In the genomic region with DNA sequence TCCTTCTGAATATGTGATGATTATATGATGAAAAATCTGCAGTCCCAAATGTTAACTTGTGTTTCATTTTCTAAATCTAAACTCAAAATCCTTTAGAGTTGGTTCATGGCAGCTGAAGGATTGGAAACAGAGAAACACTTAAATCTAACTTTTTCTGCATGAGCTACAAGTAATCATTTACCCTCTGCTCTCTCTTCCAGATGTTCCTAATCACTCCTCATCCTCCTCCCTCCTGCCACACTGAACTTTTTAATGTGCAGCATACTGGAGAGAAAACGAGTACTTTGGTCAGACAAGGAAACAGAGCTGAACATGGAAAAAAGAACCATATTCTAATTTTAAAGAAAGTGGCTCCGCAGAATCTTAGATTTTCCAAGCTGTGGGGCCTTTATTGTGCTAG, we compare ENCODE assay signal across 31 cellular contexts.
"Had no signal": no experiment of that assay in that cellular context is flagged by ENCODE, and none has a peak within 500 bp of the region (broad histone marks: within the 10 kb centered on the region; RNA-seq: fewer than 3 reads in every experiment).

No MANE protein-coding gene starts in this region.

- H3K9me3 ChIP-seq: ascending aorta, lower lobe of right lung, right lobe of liver, testis, uterus had no signal

- H3K27me3 ChIP-seq: ascending aorta, cardiac muscle cell, foreskin keratinocyte, heart left ventricle, right lobe of liver, testis, uterus had no signal

- FAIRE-seq: kidney had no signal

- H3K4me1 Mint-ChIP-seq: activated naive CD8-positive, alpha-beta T cell treated with anti-CD3 and anti-CD28 coated beads for 36 hours; brain; immature natural killer cell; natural killer cell; T-cell had no signal

- H3K4me1 ChIP-seq: heart left ventricle, lower lobe of right lung, right lobe of liver, testis, uterus had no signal

- H3K4me3 ChIP-seq: ascending aorta, cardiac muscle cell, heart left ventricle, lower lobe of right lung, right lobe of liver, testis, uterus had no signal

- H3K27ac Mint-ChIP-seq: activated naive CD4-positive, alpha-beta T cell treated with anti-CD3 and anti-CD28 coated beads for 36 hours; activated naive CD8-positive, alpha-beta T cell treated with anti-CD3 and anti-CD28 coated beads for 36 hours; activated T-helper 1 cell treated with anti-CD3 and anti-CD28 coated beads, Interleukin-12 subunit alpha, Interleukin-12 subunit beta, Interleukin-2, Interleukin-4 antibody, amounts not matched to agents 30 ng/mL and 10 ng/mL and 1 ng/mL, durations not matched to agents 14 hours and 24 hours and 36 hours; effector memory CD8-positive, alpha-beta T cell; immature natural killer cell; natural killer cell; T-cell; T-helper 2 cell treated with Interferon-gamma antibody and Interleukin-4, amounts not matched to agents 5 μg/mL and 100 μg/mL, for 36 hours had no signal

- H3K36me3 ChIP-seq: ascending aorta, cardiac muscle cell, heart left ventricle, lower lobe of right lung, right lobe of liver, uterus had no signal

- H3K27me3 Mint-ChIP-seq: activated naive CD8-positive, alpha-beta T cell treated with anti-CD3 and anti-CD28 coated beads for 36 hours; brain; effector memory CD8-positive, alpha-beta T cell; T-cell had no signal

- ATAC-seq: effector memory CD8-positive, alpha-beta T cell; esophagus mucosa; foreskin keratinocyte; left colon; lower lobe of right lung; natural killer cell; right lobe of liver; stimulated activated naive CD8-positive, alpha-beta T cell treated with anti-CD3 and anti-CD28 coated beads, Interleukin-15, Interleukin-2, amounts not matched to agents 100 U/mL and 50 U/mL, for 24 hours; T-cell had no signal

- DNase-seq: activated CD4-positive, alpha-beta T cell treated with anti-CD3 and anti-CD28 coated beads for 48 hours; activated CD4-positive, alpha-beta T cell treated with anti-CD3 and anti-CD28 coated beads, Interleukin-2, amount 50 U/mL, for 48 hours; activated CD4-positive, CD25-positive, alpha-beta regulatory T cell; activated CD8-positive, alpha-beta memory T cell treated with anti-CD3 and anti-CD28 coated beads for 24 hours; activated effector memory CD4-positive, alpha-beta T cell treated with anti-CD3 and anti-CD28 coated beads, Interleukin-2, amount 50 U/mL, for 16 hours; activated naive CD4-positive, alpha-beta T cell treated with anti-CD3 and anti-CD28 coated beads for 36 hours; activated naive CD8-positive, alpha-beta T cell treated with anti-CD3 and anti-CD28 coated beads for 36 hours; cortex of kidney; effector memory CD8-positive, alpha-beta T cell; foreskin keratinocyte; heart left ventricle; hypothalamus; immature natural killer cell; kidney; left colon; lower lobe of right lung; mesendoderm; natural killer cell; right lobe of liver; stimulated activated CD4-positive, alpha-beta T cell treated with anti-CD3 and anti-CD28 coated beads, Interleukin-2, amount 100 ng/mL, for 48 hours; stimulated activated naive CD8-positive, alpha-beta T cell treated with anti-CD3 and anti-CD28 coated beads, Interleukin-15, Interleukin-2, amounts not matched to agents 100 U/mL and 50 U/mL, for 24 hours; T-cell; testis; trophoblast cell; uterus had no signal

- H3K36me3 Mint-ChIP-seq: activated naive CD8-positive, alpha-beta T cell treated with anti-CD3 and anti-CD28 coated beads for 36 hours; brain; immature natural killer cell; natural killer cell; T-cell had no signal

- H3K4me3 Mint-ChIP-seq: activated naive CD4-positive, alpha-beta T cell treated with anti-CD3 and anti-CD28 coated beads for 36 hours; activated naive CD8-positive, alpha-beta T cell treated with anti-CD3 and anti-CD28 coated beads for 36 hours; activated T-helper 1 cell treated with anti-CD3 and anti-CD28 coated beads, Interleukin-12 subunit alpha, Interleukin-12 subunit beta, Interleukin-2, Interleukin-4 antibody, amounts not matched to agents 30 ng/mL and 10 ng/mL and 1 ng/mL, durations not matched to agents 14 hours and 24 hours and 36 hours; brain; effector memory CD8-positive, alpha-beta T cell; immature natural killer cell; natural killer cell; T-cell; T-helper 2 cell treated with Interferon-gamma antibody and Interleukin-4, amounts not matched to agents 5 μg/mL and 100 μg/mL, for 36 hours had no signal
